7 cellular contexts compared by ENCODE assay signal in genomic region chr12:97342130-97342529, GRCh38.
"Had no signal": no experiment of that assay in that cellular context is flagged by ENCODE, and none has a peak within 500 bp of the region (broad histone marks: within the 10 kb centered on the region; RNA-seq: fewer than 3 reads in every experiment).

No MANE protein-coding gene starts in this region.

- H3K4me1 ChIP-seq: HAP-1 had no signal

- DNase-seq: GOT3, H7, IMR-90, KG1 had no signal

- H3K9me3 ChIP-seq: HAP-1 had no signal

- H3K4me3 ChIP-seq: HAP-1, K562 had no signal

- FAIRE-seq: K562 had no signal

- H3K36me3 ChIP-seq: HAP-1 had no signal

- H3K27ac ChIP-seq: HL-60 had no signal

- ATAC-seq: K562 had no signal
